In genomic region chr5:149628221-149628620, GRCh38 we compare ENCODE assay signal across 21 cellular contexts. TPM values are rescaled to one million over a fixed set of nuclear protein-coding genes. Genes with fewer than 3 reads are reported as not detected.
A peak's percentile ranks its signal among the peaks of the same experiment; 100 is the strongest.
DNase-seq lines count a peak whose midpoint lies in the region; ATAC-seq, FAIRE-seq and TF ChIP-seq lines count a peak whose summit lies in the region.
"Had no signal": no experiment of that assay in that cellular context is flagged by ENCODE, and none has a peak within 500 bp of the region (broad histone marks: within the 10 kb centered on the region; RNA-seq: fewer than 3 reads in every experiment).

No MANE protein-coding gene starts in this region.

- dilution Hi-C loops in endothelial cell of umbilical vein (cut with MboI; ENCODE audit: extremely low pct_ligation_motif_present, low sequenced_read_pairs): no loop called here

- no peak overlapping the region for H3K4me3 Mint-ChIP-seq in WTC11
- H3K4me3 Mint-ChIP-seq: activated CD4-positive, alpha-beta memory T cell treated with anti-CD3 and anti-CD28 coated beads for 36 hours; activated naive CD4-positive, alpha-beta T cell treated with anti-CD3 and anti-CD28 coated beads, Interleukin-2, amount 50 U/mL, for 24 hours; brain; CD8-positive, alpha-beta T cell; nephron; stimulated activated naive B cell treated with anti-CD40 and anti-IgM and Interleukin-4, amounts not matched to agents 10 μg/mL and 1 μg/mL and 100 μg/mL, for 72 hours had no signal

- no peak overlapping the region for H2AFZ ChIP-seq in SK-N-SH (ENCODE audit: low read depth)
- peak overlapping the region; percentile 5 for H2AFZ ChIP-seq in endothelial cell of umbilical vein (ENCODE audit: low read depth, low read length)

- TF ChIP-seq RAD21 in SK-N-SH (IDR thresholded peaks at IDR 0.05; ENCODE audit: low read length): no peak

- H3K27ac Mint-ChIP-seq in WTC11: no peak overlapping the region
- H3K27ac Mint-ChIP-seq: activated CD4-positive, alpha-beta memory T cell treated with anti-CD3 and anti-CD28 coated beads for 36 hours; activated naive CD4-positive, alpha-beta T cell treated with anti-CD3 and anti-CD28 coated beads, Interleukin-2, amount 50 U/mL, for 24 hours; brain; CD8-positive, alpha-beta T cell; nephron; stimulated activated naive B cell treated with anti-CD40 and anti-IgM and Interleukin-4, amounts not matched to agents 10 μg/mL and 1 μg/mL and 100 μg/mL, for 72 hours had no signal

- no peak overlapping the region for H3K4me2 ChIP-seq in SK-N-SH
- no peak overlapping the region for H3K4me2 ChIP-seq in endothelial cell of umbilical vein (ENCODE audit: insufficient read depth, low read length)

- DNase-seq in SK-N-SH: peak; percentile 46
- DNase-seq in Panc1 (ENCODE audit: low read depth, low spot score): no peak
- DNase-seq in endothelial cell of umbilical vein (ENCODE audit: low read depth, low spot score): peak; percentile 76
- no peak for DNase-seq in upper lobe of left lung
- no peak for DNase-seq in WTC11 (ENCODE audit: low spot score)
- DNase-seq: activated CD4-positive, alpha-beta memory T cell treated with anti-CD3 and anti-CD28 coated beads for 36 hours; activated T-cell treated with anti-CD3 and anti-CD28 coated beads, Interleukin-2, amount 50 U/mL, for 1 hour; CD8-positive, alpha-beta T cell; cortex of kidney; erythroblast; NCI-H526; stimulated activated naive B cell treated with anti-CD40 and anti-IgM and Interleukin-4, amounts not matched to agents 10 μg/mL and 1 μg/mL and 100 μg/mL, for 72 hours; trophoblast cell had no signal

- TF ChIP-seq POLR2A in endothelial cell of umbilical vein (IDR thresholded peaks at IDR 0.05; ENCODE audit: low read depth, low read length): no peak
- no peak for TF ChIP-seq POLR2A in upper lobe of left lung (IDR thresholded peaks at IDR 0.05)

- TF ChIP-seq CTCF in SK-N-SH (IDR thresholded peaks at IDR 0.05) (no peak), Panc1 (IDR thresholded peaks at IDR 0.05) (no peak), endothelial cell of umbilical vein (IDR thresholded peaks at IDR 0.05; ENCODE audit: extremely low read depth in 1 of 2, insufficient read depth in 1 of 2, low read depth in 1 of 2, low read length in 2 of 2) (no peak), upper lobe of left lung (IDR thresholded peaks at IDR 0.05) (no peak), WTC11 (IDR thresholded peaks at IDR 0.05) (no peak)

- no peaks in the 10 kb centered on the region for H3K9me3 Mint-ChIP-seq in WTC11
- H3K9me3 Mint-ChIP-seq: activated CD4-positive, alpha-beta memory T cell treated with anti-CD3 and anti-CD28 coated beads for 36 hours; activated naive CD4-positive, alpha-beta T cell treated with anti-CD3 and anti-CD28 coated beads, Interleukin-2, amount 50 U/mL, for 24 hours; brain; CD8-positive, alpha-beta T cell; nephron; stimulated activated naive B cell treated with anti-CD40 and anti-IgM and Interleukin-4, amounts not matched to agents 10 μg/mL and 1 μg/mL and 100 μg/mL, for 72 hours had no signal

- peaks cover 21% of the 10 kb centered on the region for H3K4me1 Mint-ChIP-seq in WTC11
- H3K4me1 Mint-ChIP-seq: activated naive CD4-positive, alpha-beta T cell treated with anti-CD3 and anti-CD28 coated beads, Interleukin-2, amount 50 U/mL, for 24 hours had no signal

- H3F3A ChIP-seq in SK-N-SH (replicated peaks; ENCODE audit: insufficient read depth): no peaks in the 10 kb centered on the region

- H3K27ac ChIP-seq in SK-N-SH (ENCODE audit: low read depth in 2 of 2, low read length in 1 of 2) (peak overlapping the region in 1 of 2 experiments; percentile 41; a peak in 1 of 4 replicates), Panc1 (ENCODE audit: low read length) (no peak overlapping the region), endothelial cell of umbilical vein (ENCODE audit: insufficient read depth, low read depth, low read length) (no peak overlapping the region), upper lobe of left lung (peak overlapping the region in 1 of 4 donors; percentile 14)

- H3K36me3 ChIP-seq in SK-N-SH (replicated peaks in 1 of 2; ENCODE audit: control insufficient read depth in 1 of 2, insufficient read depth in 2 of 2, low read length in 1 of 2): no peaks in the 10 kb centered on the region
- H3K36me3 ChIP-seq in Panc1 (ENCODE audit: control insufficient read depth, insufficient read depth, low read length): no peaks in the 10 kb centered on the region
- peaks cover 0 to 3% of the 10 kb centered on the region in 2 experiments for H3K36me3 ChIP-seq in endothelial cell of umbilical vein (ENCODE audit: control insufficient read depth in 2 of 2, extremely low read depth in 1 of 2, insufficient read depth in 2 of 2, low read length in 2 of 2)
- H3K36me3 ChIP-seq in upper lobe of left lung: peaks cover 0 to 17% (median 6%) of the 10 kb centered on the region in 4 donors

- no peaks in the 10 kb centered on the region for H3K9me2 ChIP-seq in SK-N-SH

- H3K9ac ChIP-seq in SK-N-SH (no peak overlapping the region), endothelial cell of umbilical vein (replicated peaks; ENCODE audit: extremely low read depth, insufficient read depth, low read length) (no peak overlapping the region)

- TF ChIP-seq EP300 in SK-N-SH (IDR thresholded peaks at IDR 0.05; ENCODE audit: borderline replicate concordance in 1 of 2, low read depth in 1 of 2, low read length in 1 of 2) (no peak), upper lobe of left lung (IDR thresholded peaks at IDR 0.05) (no peak)

- POLR2A ChIA-PET in SK-N-SH (lab: Yijun Ruan, JAX) (no interaction called here), Panc1 (lab: Charles Lee) (no interaction called here), endothelial cell of umbilical vein (lab: Charles Lee) (no interaction called here), WTC11 (lab: Charles Lee) (no interaction called here)

- peaks cover 0 to 30% of the 10 kb centered on the region in 2 experiments; a peak in 1 of 4 replicates for H3K4me1 ChIP-seq in SK-N-SH (ENCODE audit: control insufficient read depth in 1 of 2, insufficient read depth in 2 of 2, low read depth in 1 of 2, low read length in 1 of 2)
- no peaks in the 10 kb centered on the region for H3K4me1 ChIP-seq in Panc1 (ENCODE audit: control insufficient read depth, insufficient read depth, low read length)
- H3K4me1 ChIP-seq in endothelial cell of umbilical vein (ENCODE audit: control insufficient read depth, extremely low read depth, insufficient read depth, low read length): peaks cover 19% of the 10 kb centered on the region
- peaks cover 0 to 12% (median 5%) of the 10 kb centered on the region in 4 donors for H3K4me1 ChIP-seq in upper lobe of left lung

- CTCF ChIA-PET in SK-N-SH (lab: Yijun Ruan, JAX) (interaction anchor here (0.6 to 22.1 kb wide), 7 partner anchors 9 to 224 kb away, joined by 3 to 730 read pairs (median 4); no protein-coding TSS in a partner anchor), Panc1 (lab: Charles Lee) (no interaction called here), endothelial cell of umbilical vein (lab: Charles Lee) (interaction anchor here (0.8 to 1.3 kb wide), 6 partner anchors 10 to 225 kb away, joined by 3 to 6 read pairs (median 3); no protein-coding TSS in a partner anchor), WTC11 (lab: Charles Lee) (interaction anchor here (1.0 to 2.2 kb wide), 7 partner anchors 8 to 225 kb away, joined by 3 to 14 read pairs (median 5); no protein-coding TSS in a partner anchor)

- no peaks in the 10 kb centered on the region for H3K27me3 Mint-ChIP-seq in WTC11 (ENCODE audit: low read depth)
- H3K27me3 Mint-ChIP-seq: activated CD4-positive, alpha-beta memory T cell treated with anti-CD3 and anti-CD28 coated beads for 36 hours; activated naive CD4-positive, alpha-beta T cell treated with anti-CD3 and anti-CD28 coated beads, Interleukin-2, amount 50 U/mL, for 24 hours; brain had no signal

- no peaks in the 10 kb centered on the region for H3K27me3 ChIP-seq in SK-N-SH (ENCODE audit: insufficient read depth)
- H3K27me3 ChIP-seq in Panc1 (ENCODE audit: control insufficient read depth, insufficient read depth, low read length): no peaks in the 10 kb centered on the region
- H3K27me3 ChIP-seq in endothelial cell of umbilical vein (ENCODE audit: control insufficient read depth in 2 of 2, insufficient read depth in 2 of 2, low read length in 2 of 2): no peaks in the 10 kb centered on the region
- H3K27me3 ChIP-seq in upper lobe of left lung: no peaks in the 10 kb centered on the region

- H3K9me3 ChIP-seq in SK-N-SH: no peaks in the 10 kb centered on the region
- H3K9me3 ChIP-seq in Panc1 (ENCODE audit: control insufficient read depth, insufficient read depth, low read depth, low read length): no peaks in the 10 kb centered on the region
- H3K9me3 ChIP-seq in endothelial cell of umbilical vein (replicated peaks; ENCODE audit: control insufficient read depth, insufficient read depth, low read length): no peaks in the 10 kb centered on the region
- H3K9me3 ChIP-seq in upper lobe of left lung: no peaks in the 10 kb centered on the region

- peak; percentile 65 for FAIRE-seq in endothelial cell of umbilical vein (lab: Jason Lieb, UNC)
- FAIRE-seq: TTC549 had no signal

- ATAC-seq in SK-N-SH treated with all-trans-retinoic acid at 6 μM for 48 hours (no peak), Panc1 (peak; percentile 20; the same call in 1 of the 2 replicates), upper lobe of left lung (ENCODE audit: low FRiP score in 2 of 2) (peak; percentile 42 to 49), HG03095 (IDR thresholded peaks at IDR 0.05; ENCODE audit: unreplicated experiment) (no peak), HG03354 (IDR thresholded peaks at IDR 0.05; ENCODE audit: poor library complexity, severe bottlenecking, unreplicated experiment) (no peak), WTC11 (no peak)
- ATAC-seq: CD8-positive, alpha-beta T cell; stimulated activated naive B cell treated with anti-CD40 and anti-IgM and Interleukin-4, amounts not matched to agents 10 μg/mL and 1 μg/mL and 100 μg/mL, for 72 hours had no signal

- 50% methylated on average over 6 of the region's 6 CpGs for WGBS in SK-N-SH (ENCODE audit: low lambda C conversion rate)
- WGBS in upper lobe of left lung, 2 donors: 58 to 62% methylated on average over 6 of the region's 6 CpGs

- BruUV-seq in Panc1 (replicated peaks; lab: Mats Ljungman, UMichigan): no TSS peak
- BruUV-seq in endothelial cell of umbilical vein (replicated peaks; lab: Mats Ljungman, UMichigan): no TSS peak

- intact Hi-C loops in Panc1 (cut with micrococcal nuclease; ENCODE audit: unreplicated experiment): no loop called here
- intact Hi-C loops in endothelial cell of umbilical vein (cut with micrococcal nuclease): no loop called here

- H3K4me3 ChIP-seq in SK-N-SH (ENCODE audit: low read depth in 2 of 2, low read length in 1 of 2): no peak overlapping the region
- no peak overlapping the region for H3K4me3 ChIP-seq in Panc1 (ENCODE audit: low read depth in 2 of 2, low read length in 2 of 2)
- H3K4me3 ChIP-seq in endothelial cell of umbilical vein (replicated peaks in 1 of 3; ENCODE audit: insufficient read depth in 1 of 3, low read depth in 1 of 3, low read length in 3 of 3): no peak overlapping the region
- no peak overlapping the region for H3K4me3 ChIP-seq in upper lobe of left lung
- H3K4me3 ChIP-seq: lung had no signal

- H3K36me3 Mint-ChIP-seq in WTC11: no peaks in the 10 kb centered on the region
- H3K36me3 Mint-ChIP-seq: activated CD4-positive, alpha-beta memory T cell treated with anti-CD3 and anti-CD28 coated beads for 36 hours; activated naive CD4-positive, alpha-beta T cell treated with anti-CD3 and anti-CD28 coated beads, Interleukin-2, amount 50 U/mL, for 24 hours; brain; CD8-positive, alpha-beta T cell; stimulated activated naive B cell treated with anti-CD40 and anti-IgM and Interleukin-4, amounts not matched to agents 10 μg/mL and 1 μg/mL and 100 μg/mL, for 72 hours had no signal

- no peaks in the 10 kb centered on the region for H3K9me1 ChIP-seq in endothelial cell of umbilical vein (replicated peaks; ENCODE audit: control insufficient read depth, extremely low read depth, insufficient read depth, low read length)

- H4K20me1 ChIP-seq in SK-N-SH (ENCODE audit: insufficient read depth) (no peaks in the 10 kb centered on the region), endothelial cell of umbilical vein (replicated peaks; ENCODE audit: control insufficient read depth, extremely low read depth, insufficient read depth, low read length) (no peaks in the 10 kb centered on the region)

- H3K79me2 ChIP-seq in SK-N-SH (ENCODE audit: insufficient read depth) (no peaks in the 10 kb centered on the region), endothelial cell of umbilical vein (ENCODE audit: control insufficient read depth, insufficient read depth, low read length) (no peaks in the 10 kb centered on the region)

- in situ Hi-C loops in Panc1 (cut with HindIII; ENCODE audit: low pct_unique_long_range_greater_than_20kb, low sequenced_read_pairs): no loop called here

RNA-seq across cellular contexts. Expression of gene ARHGEF37, which starts 46.9 kb away (rescaled TPM):
- polyA plus RNA-seq in SK-N-SH (2012; rRNA removed): 0.94 and 1.3 TPM in 2 replicates
- 0.76 and 1.1 TPM in 2 replicates for polyA plus RNA-seq in SK-N-SH (2012; cell fraction: cytosol; rRNA removed)
- polyA plus RNA-seq in SK-N-SH (2012; cell fraction: nucleus; rRNA removed): 1.2 and 2.1 TPM in 2 replicates
- total RNA-seq in Panc1 (2021; ENCODE audit: unreplicated experiment): 3.2 TPM
- 4.2 TPM for polyA plus RNA-seq in Panc1 (2012; ENCODE audit: insufficient read length)
- total RNA-seq in endothelial cell of umbilical vein: 7.0 and 7.1 TPM in 2 replicates
- 4.4 and 4.9 TPM in 2 replicates for polyA plus RNA-seq in endothelial cell of umbilical vein
- polyA plus RNA-seq in endothelial cell of umbilical vein (2011; cell fraction: cytosol; rRNA removed): 3.6 and 4.3 TPM in 2 replicates
- polyA plus RNA-seq in endothelial cell of umbilical vein (2011; cell fraction: nucleus; rRNA removed): 9.7 and 10.3 TPM in 2 replicates
- 2.7 and 3.2 TPM in 2 replicates for polyA plus RNA-seq in endothelial cell of umbilical vein (2012)
- 7.5 and 7.6 TPM in 2 replicates for polyA minus RNA-seq in endothelial cell of umbilical vein
- not detected for polyA minus RNA-seq in endothelial cell of umbilical vein (2011; cell fraction: cytosol; rRNA and poly(A)+ RNA removed)
- polyA minus RNA-seq in endothelial cell of umbilical vein (2011; cell fraction: nucleus; rRNA and poly(A)+ RNA removed): 6.9 and 7.0 TPM in 2 replicates
- 10 to 100 TPM in 3 of 6 donors, 1 to 10 TPM in 3; 4.3 to 13.6 (median 10.0) TPM for total RNA-seq in upper lobe of left lung
- 0.66 to 1.1 TPM (median 0.71 TPM) in 3 replicates for total RNA-seq in WTC11 (2021)
- total RNA-seq: CD8-positive, alpha-beta T cell had no signal

Comparison
In these comparisons a context has a peak if more than half of its experiments do, and no peak if none do; other contexts are left out.
1. DNase-seq: peak in SK-N-SH (single experiment) and endothelial cell of umbilical vein (single experiment); none in Panc1 (single experiment), upper lobe of left lung (0 of 2) and WTC11 (single experiment).
2. ATAC-seq: peak in Panc1 (single experiment) and upper lobe of left lung (2 of 2); none in SK-N-SH treated with all-trans-retinoic acid at 6 μM for 48 hours (single experiment), HG03095 (single experiment), HG03354 (single experiment) and WTC11 (single experiment).